Comparison of ENCODE assay signal across 1 cellular context in the genomic region with DNA sequence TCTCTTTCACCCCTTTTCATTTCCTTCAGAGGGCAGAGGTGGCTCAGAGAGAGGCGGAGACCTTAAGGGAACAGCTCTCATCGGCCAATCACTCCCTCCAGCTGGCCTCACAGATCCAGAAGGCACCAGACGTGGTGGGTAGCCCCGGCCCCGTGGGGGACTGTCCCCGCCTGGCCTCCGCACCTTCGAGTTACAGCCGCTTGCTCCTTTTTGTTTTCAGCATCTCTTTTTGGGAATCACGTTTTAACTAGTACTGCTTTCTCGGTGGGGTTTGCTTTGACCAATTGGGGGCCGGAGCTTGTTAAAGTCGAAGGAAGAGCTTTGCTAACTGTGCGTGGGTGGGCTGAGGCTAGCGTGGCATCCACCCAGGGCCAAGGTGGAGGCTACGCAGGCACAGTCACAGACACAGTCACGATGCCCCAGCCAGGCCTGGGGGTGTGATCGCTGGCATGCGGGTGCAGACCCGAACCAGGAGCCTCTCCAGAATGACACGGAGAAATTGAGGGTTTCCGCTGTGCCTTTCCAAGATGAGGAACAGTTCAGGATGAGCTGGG.
TF ChIP-seq lines count a peak whose summit lies in the region.

No MANE protein-coding gene starts in this region.

TF ChIP-seq in WTC11, 78 proteins besides CTCF, POLR2A, EP300 and RAD21:
- TF ChIP-seq NR3C1 (CRISPR knock-in tag; conservative IDR thresholded peaks at IDR 0.05; ENCODE audit: low read depth) (no peak), HMGA2 (CRISPR knock-in tag; IDR thresholded peaks at IDR 0.05) (no peak)
